Comparison of ENCODE assay signal across 26 cellular contexts in genomic region chr6:33790910-33791309, GRCh38. TPM values are rescaled to one million over a fixed set of nuclear protein-coding genes. Genes with fewer than 3 reads are reported as not detected.
"Had no signal": no experiment of that assay in that cellular context is flagged by ENCODE, and none has a peak within 500 bp of the region (broad histone marks: within the 10 kb centered on the region; RNA-seq: fewer than 3 reads in every experiment).

No MANE protein-coding gene starts in this region.

- H3K27me3 ChIP-seq: brain microvascular endothelial cell, colonic mucosa, spleen, vagina had no signal

- H3K9me3 Mint-ChIP-seq: activated CD4-positive, alpha-beta T cell treated with anti-CD3 and anti-CD28 coated beads, Interleukin-2, amount 10 ng/mL, durations not matched to agents 7 days and 5 days; activated naive CD4-positive, alpha-beta T cell treated with anti-CD3 and anti-CD28 coated beads for 36 hours; activated T-cell treated with anti-CD3 and anti-CD28 coated beads, Interleukin-2, amount 50 U/mL, for 24 hours; memory B cell; naive thymus-derived CD8-positive, alpha-beta T cell had no signal

- H3K27ac Mint-ChIP-seq: activated CD4-positive, alpha-beta T cell treated with anti-CD3 and anti-CD28 coated beads, Interleukin-2, amount 10 ng/mL, durations not matched to agents 7 days and 5 days; activated CD8-positive, alpha-beta T cell treated with anti-CD3 and anti-CD28 coated beads, Interleukin-2, amount 10 ng/mL, durations not matched to agents 7 days and 5 days; activated naive CD4-positive, alpha-beta T cell treated with anti-CD3 and anti-CD28 coated beads for 36 hours; memory B cell had no signal

- H3K27me3 Mint-ChIP-seq: activated T-cell treated with anti-CD3 and anti-CD28 coated beads, Interleukin-2, amount 50 U/mL, for 24 hours; memory B cell had no signal

- H3K9me3 ChIP-seq: colonic mucosa, spleen, tibial nerve, vagina had no signal

- H3K4me3 Mint-ChIP-seq: activated CD4-positive, alpha-beta T cell treated with anti-CD3 and anti-CD28 coated beads, Interleukin-2, amount 10 ng/mL, durations not matched to agents 7 days and 5 days; activated naive CD4-positive, alpha-beta T cell treated with anti-CD3 and anti-CD28 coated beads for 36 hours; activated T-cell treated with anti-CD3 and anti-CD28 coated beads, Interleukin-2, amount 50 U/mL, for 24 hours had no signal

- DNase-seq: activated CD4-positive, alpha-beta T cell treated with anti-CD3 and anti-CD28 coated beads, Interleukin-2, amount 10 ng/mL, durations not matched to agents 7 days and 5 days; activated CD8-positive, alpha-beta T cell treated with anti-CD3 and anti-CD28 coated beads, Interleukin-2, amount 10 ng/mL, durations not matched to agents 7 days and 5 days; activated naive CD4-positive, alpha-beta T cell treated with anti-CD3 and anti-CD28 coated beads for 36 hours; activated T-cell treated with anti-CD3 and anti-CD28 coated beads, Interleukin-2, amount 50 U/mL, for 24 hours; brain microvascular endothelial cell; central memory CD4-positive, alpha-beta T cell; colonic mucosa; erythroblast; foreskin melanocyte; glutamatergic neuron; hypothalamus; kidney glomerular epithelial cell; left ventricle myocardium superior; naive thymus-derived CD8-positive, alpha-beta T cell; occipital lobe; retina; spleen; stimulated activated naive CD8-positive, alpha-beta T cell treated with anti-CD3 and anti-CD28 coated beads, Interleukin-15, Interleukin-2, amounts not matched to agents 100 U/mL and 50 U/mL, for 24 hours; substantia nigra; T1000 had no signal

- H3K27ac ChIP-seq: brain microvascular endothelial cell, colonic mucosa, spleen, tibial nerve, vagina had no signal

- H3K4me3 ChIP-seq: colonic mucosa, spleen, tibial nerve, vagina had no signal

- H3K36me3 ChIP-seq: brain microvascular endothelial cell, colonic mucosa, vagina had no signal

RNA-seq across cellular contexts. Expression of gene MLN, which starts 12.9 kb away (rescaled TPM):
- total RNA-seq: activated CD4-positive, alpha-beta T cell treated with anti-CD3 and anti-CD28 coated beads, Interleukin-2, amount 10 ng/mL, durations not matched to agents 7 days and 5 days; activated CD8-positive, alpha-beta T cell treated with anti-CD3 and anti-CD28 coated beads, Interleukin-2, amount 10 ng/mL, durations not matched to agents 7 days and 5 days; activated naive CD4-positive, alpha-beta T cell treated with anti-CD3 and anti-CD28 coated beads for 36 hours; left ventricle myocardium superior; mucosa of gallbladder; naive thymus-derived CD8-positive, alpha-beta T cell; occipital lobe; posterior vena cava; spleen; T-helper 1 cell treated with Interleukin-12 subunit alpha and Interleukin-12 subunit beta and Interleukin-4 antibody, amounts not matched to agents 30 ng/mL and 1 ng/mL, for 36 hours; tibial nerve; vagina had no signal
- polyA plus RNA-seq: naive thymus-derived CD8-positive, alpha-beta T cell; spleen had no signal

RNA-seq across cellular contexts. Expression of gene IP6K3, which starts 44.2 kb away (rescaled TPM):
- total RNA-seq: activated CD4-positive, alpha-beta T cell treated with anti-CD3 and anti-CD28 coated beads, Interleukin-2, amount 10 ng/mL, durations not matched to agents 7 days and 5 days; activated CD8-positive, alpha-beta T cell treated with anti-CD3 and anti-CD28 coated beads, Interleukin-2, amount 10 ng/mL, durations not matched to agents 7 days and 5 days; activated naive CD4-positive, alpha-beta T cell treated with anti-CD3 and anti-CD28 coated beads for 36 hours; naive thymus-derived CD8-positive, alpha-beta T cell; occipital lobe; T-helper 1 cell treated with Interleukin-12 subunit alpha and Interleukin-12 subunit beta and Interleukin-4 antibody, amounts not matched to agents 30 ng/mL and 1 ng/mL, for 36 hours had no signal
- polyA plus RNA-seq: naive thymus-derived CD8-positive, alpha-beta T cell had no signal
